In genomic region chr2:42967959-42968674, GRCh38 we compare ENCODE assay signal across 1 cellular context.
TF ChIP-seq lines count a peak whose summit lies in the region.

No MANE protein-coding gene starts in this region.

TF ChIP-seq in IMR-90, 13 proteins besides CTCF, POLR2A, EP300 and RAD21:
- TF ChIP-seq MAFK (IDR thresholded peaks at IDR 0.05; ENCODE audit: low read depth, low read length) (peak; percentile 23; the same call in 1 of the 2 replicates), RCOR1 (IDR thresholded peaks at IDR 0.05; ENCODE audit: insufficient replicate concordance, low read length) (no peak), RFX5 (IDR thresholded peaks at IDR 0.05; ENCODE audit: low read depth, low read length) (no peak), NFE2L2 (IDR thresholded peaks at IDR 0.05; ENCODE audit: low read depth, low read length) (peak; percentile 90), SMC3 (IDR thresholded peaks at IDR 0.05; ENCODE audit: low read depth, low read length) (no peak), BHLHE40 (IDR thresholded peaks at IDR 0.05; ENCODE audit: low read depth, low read length) (no peak), FOS (IDR thresholded peaks at IDR 0.05; ENCODE audit: low read depth, low read length) (no peak), CHD1 (IDR thresholded peaks at IDR 0.05; ENCODE audit: low read depth, low read length) (no peak), MXI1 (IDR thresholded peaks at IDR 0.05; ENCODE audit: borderline replicate concordance, low read depth, low read length) (no peak), CEBPB (IDR thresholded peaks at IDR 0.05; ENCODE audit: low read depth, low read length) (no peak), USF2 (IDR thresholded peaks at IDR 0.05; ENCODE audit: low read depth, low read length) (peak; percentile 74), ELK1 (IDR thresholded peaks at IDR 0.05; ENCODE audit: borderline replicate concordance, low read depth, low read length) (no peak), MAZ (IDR thresholded peaks at IDR 0.05; ENCODE audit: borderline replicate concordance, low read depth, low read length) (no peak)
